Comparison of ENCODE assay signal across 2 cellular contexts in genomic region chr10:133075346-133076137, GRCh38.
TF ChIP-seq lines count a peak whose summit lies in the region.

No MANE protein-coding gene starts in this region.

TF ChIP-seq in HepG2, 621 proteins besides CTCF, POLR2A, EP300 and RAD21:
- no peak for TF ChIP-seq ZNF766 (CRISPR knock-in tag; IDR thresholded peaks at IDR 0.05; ENCODE audit: borderline replicate concordance)
- TF ChIP-seq MAFK (conservative IDR thresholded peaks at IDR 0.05 in 1 of 2, IDR thresholded peaks at IDR 0.05 in 1 of 2; ENCODE audit: low read length in 2 of 2) = peak; percentile 72 to 85
- peak; percentile 68 for TF ChIP-seq MAFF (IDR thresholded peaks at IDR 0.05; ENCODE audit: low read depth, low read length)
- TF ChIP-seq HOXA5 (CRISPR knock-in tag; IDR thresholded peaks at IDR 0.05) = no peak

TF ChIP-seq in K562, 482 proteins besides CTCF, POLR2A, EP300 and RAD21:
- TF ChIP-seq C11orf30 (IDR thresholded peaks at IDR 0.05; ENCODE audit: low read depth) (peak; percentile 68), RBM25 (IDR thresholded peaks at IDR 0.05; ENCODE audit: low read depth, low read length, severe bottlenecking) (no peak), ZNF316 (IDR thresholded peaks at IDR 0.05) (peak; percentile 80), ILF3 (IDR thresholded peaks at IDR 0.05; ENCODE audit: borderline replicate concordance) (no peak), ZKSCAN8 (CRISPR knock-in tag; IDR thresholded peaks at IDR 0.05) (no peak), MAFK (IDR thresholded peaks at IDR 0.05; ENCODE audit: low read length) (peak; percentile 38; the same call in 1 of the 2 replicates), MAFG (tag; conservative IDR thresholded peaks at IDR 0.05) (peak; percentile 54), JUN (IDR thresholded peaks at IDR 0.05; ENCODE audit: borderline replicate concordance, low read depth, low read length) (no peak), JUN (CRISPR knock-in tag; IDR thresholded peaks at IDR 0.05; ENCODE audit: borderline replicate concordance) (no peak), MAFF (IDR thresholded peaks at IDR 0.05; ENCODE audit: low read length) (peak; percentile 55)
